ENCODE assay signal across 8 cellular contexts in the genomic region with DNA sequence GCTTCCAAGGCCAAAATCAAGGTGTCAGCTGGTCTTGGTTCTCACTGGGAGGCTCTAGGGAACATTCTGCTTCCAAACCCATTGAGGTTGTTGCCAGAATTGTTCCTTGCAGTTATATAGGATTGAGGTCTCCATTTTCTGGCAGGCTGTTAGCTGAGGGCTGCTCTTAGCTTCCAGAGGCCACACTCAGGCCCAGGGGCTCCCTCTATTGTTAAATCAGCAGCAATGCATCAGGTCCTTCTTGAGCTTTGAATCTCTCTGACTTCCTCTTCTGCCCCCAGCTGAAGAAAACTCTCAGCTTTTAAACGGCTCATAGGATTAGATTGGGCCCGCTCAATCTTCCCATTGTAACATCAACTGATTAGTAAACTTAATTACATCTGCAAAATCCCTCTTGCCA. TPM values are rescaled to one million over a fixed set of nuclear protein-coding genes. Genes with fewer than 3 reads are reported as not detected.
A peak's percentile ranks its signal among the peaks of the same experiment; 100 is the strongest.
DNase-seq lines count a peak whose midpoint lies in the region; ATAC-seq, FAIRE-seq and TF ChIP-seq lines count a peak whose summit lies in the region.

No MANE protein-coding gene starts in this region.

- TF ChIP-seq POLR2A in Peyer's patch (IDR thresholded peaks at IDR 0.05): no peak

- H3K4me2 ChIP-seq in astrocyte (ENCODE audit: low read length): no peak overlapping the region

- H4K20me1 ChIP-seq in astrocyte (ENCODE audit: insufficient read depth, low read length): no peaks in the 10 kb centered on the region

- no peaks in the 10 kb centered on the region for H3K9me3 ChIP-seq in CD4-positive, alpha-beta memory T cell (ENCODE audit: control insufficient read depth in 1 of 2, low read length in 2 of 2)
- no peaks in the 10 kb centered on the region for H3K9me3 ChIP-seq in Peyer's patch
- no peaks in the 10 kb centered on the region for H3K9me3 ChIP-seq in astrocyte (ENCODE audit: insufficient read depth, low read depth, low read length)

- peaks cover 8% of the 10 kb centered on the region for H3K4me1 ChIP-seq in CD4-positive, alpha-beta memory T cell (ENCODE audit: insufficient read depth, low read length)
- H3K4me1 ChIP-seq in Peyer's patch (no peaks in the 10 kb centered on the region), astrocyte (ENCODE audit: insufficient read depth, low read length) (no peaks in the 10 kb centered on the region)

- H3K36me3 Mint-ChIP-seq in CD4-positive, alpha-beta memory T cell: no peaks in the 10 kb centered on the region
- H3K36me3 Mint-ChIP-seq in astrocyte (ENCODE audit: low read depth, unreplicated experiment): no peaks in the 10 kb centered on the region

- peaks cover 5 to 8% (median 8%) of the 10 kb centered on the region in 4 donors for H3K4me1 Mint-ChIP-seq in CD4-positive, alpha-beta memory T cell
- no peaks in the 10 kb centered on the region for H3K4me1 Mint-ChIP-seq in astrocyte (ENCODE audit: low read depth, unreplicated experiment)

- TF ChIP-seq CTCF in Peyer's patch (IDR thresholded peaks at IDR 0.05) (peak in 4 of 6 experiments; percentile 27 to 37 (median 32)), astrocyte (IDR thresholded peaks at IDR 0.05; ENCODE audit: insufficient read depth, low read depth, low read length) (peak; percentile 66)

- FAIRE-seq in astrocyte (lab: Jason Lieb, UNC) (no peak), urothelium cell line (lab: Jason Lieb, UNC) (no peak)

- H3K79me2 ChIP-seq in astrocyte (ENCODE audit: insufficient read depth, low read length): no peaks in the 10 kb centered on the region

- peak in 4 of 5 donors; percentile 21 to 34 (median 26) for DNase-seq in CD4-positive, alpha-beta memory T cell
- peak; percentile 47 for DNase-seq in HuH-7.5 (ENCODE audit: low spot score)
- DNase-seq in Peyer's patch: no peak
- peak; percentile 19 for DNase-seq in astrocyte (ENCODE audit: low read depth)
- no peak for DNase-seq in left lobe of liver (ENCODE audit: low spot score)
- DNase-seq in urothelium cell line (ENCODE audit: low spot score): peak; percentile 56
- DNase-seq in effector CD8-positive, alpha-beta T cell (lab: John Stamatoyannopoulos, UW): no peak

- no peaks in the 10 kb centered on the region for H3K36me3 ChIP-seq in CD4-positive, alpha-beta memory T cell (ENCODE audit: insufficient read depth, low read length)
- no peaks in the 10 kb centered on the region for H3K36me3 ChIP-seq in Peyer's patch
- H3K36me3 ChIP-seq in astrocyte (ENCODE audit: insufficient read depth, low read length): no peaks in the 10 kb centered on the region

- no peak overlapping the region for H3K27ac ChIP-seq in CD4-positive, alpha-beta memory T cell (ENCODE audit: low read depth, low read length)
- H3K27ac ChIP-seq in Peyer's patch: no peak overlapping the region
- no peak overlapping the region for H3K27ac ChIP-seq in astrocyte (ENCODE audit: low read depth, low read length)

- no peak overlapping the region for H2AFZ ChIP-seq in astrocyte (ENCODE audit: low read depth, low read length)

- H3K27me3 Mint-ChIP-seq in CD4-positive, alpha-beta memory T cell: peaks cover 3 to 4% of the 10 kb centered on the region in 2 donors
- H3K27me3 Mint-ChIP-seq in astrocyte (ENCODE audit: low read depth, unreplicated experiment): peaks cover 14% of the 10 kb centered on the region

- H3K27ac Mint-ChIP-seq in CD4-positive, alpha-beta memory T cell: no peak overlapping the region
- H3K27ac Mint-ChIP-seq in astrocyte (ENCODE audit: unreplicated experiment): no peak overlapping the region

- no peak overlapping the region for H3K9ac ChIP-seq in astrocyte (ENCODE audit: low read length)

- no peak overlapping the region for H3K4me3 Mint-ChIP-seq in CD4-positive, alpha-beta memory T cell
- no peak overlapping the region for H3K4me3 Mint-ChIP-seq in astrocyte (ENCODE audit: unreplicated experiment)

- intact Hi-C loops in CD4-positive, alpha-beta memory T cell (cut with micrococcal nuclease): no loop called here

- POLR2A ChIA-PET in CD4-positive, alpha-beta memory T cell (lab: Charles Lee; ENCODE audit: partially characterized antibody): interaction anchor here (0.9 kb wide), 1 partner anchor 41 kb away, joined by 4 read pairs; a partner anchor contains a TSS

- ATAC-seq in GM18519 (IDR thresholded peaks at IDR 0.05; ENCODE audit: low FRiP score, unreplicated experiment) (peak; percentile 59), left lobe of liver (peak; percentile 69)

- no peak overlapping the region for H3K4me3 ChIP-seq in CD4-positive, alpha-beta memory T cell (ENCODE audit: low read length in 2 of 2)
- H3K4me3 ChIP-seq in Peyer's patch: no peak overlapping the region
- H3K4me3 ChIP-seq in astrocyte (ENCODE audit: insufficient read depth, low read depth, low read length): no peak overlapping the region

- H3K9me3 Mint-ChIP-seq in CD4-positive, alpha-beta memory T cell: peaks cover 0 to 1% (median 0%) of the 10 kb centered on the region in 8 donors
- no peaks in the 10 kb centered on the region for H3K9me3 Mint-ChIP-seq in astrocyte (ENCODE audit: unreplicated experiment)

- CTCF ChIA-PET in CD4-positive, alpha-beta memory T cell (lab: Charles Lee; ENCODE audit: partially characterized antibody): interaction anchor here (0.7 to 12.1 kb wide), 21 partner anchors 8 to 1742 kb away, joined by 3 to 193 read pairs (median 4); no protein-coding TSS in a partner anchor

- no peaks in the 10 kb centered on the region for H3K27me3 ChIP-seq in CD4-positive, alpha-beta memory T cell (ENCODE audit: insufficient read depth, low read length)
- no peaks in the 10 kb centered on the region for H3K27me3 ChIP-seq in Peyer's patch
- H3K27me3 ChIP-seq in astrocyte (ENCODE audit: insufficient read depth, low read length): peaks cover 13% of the 10 kb centered on the region

RNA-seq across cellular contexts. Expression of a gene that starts 39.3 kb away (rescaled TPM):
- not detected for total RNA-seq in CD4-positive, alpha-beta memory T cell
- polyA plus RNA-seq in CD4-positive, alpha-beta memory T cell: not detected
- total RNA-seq in Peyer's patch: not detected
- total RNA-seq in astrocyte: not detected in 2 replicates
- not detected for total RNA-seq in left lobe of liver

RNA-seq across cellular contexts. Expression of a gene that starts 41.0 kb away (rescaled TPM):
- 100 to 1,000 TPM; 809 to 852 TPM for total RNA-seq in CD4-positive, alpha-beta memory T cell
- polyA plus RNA-seq in CD4-positive, alpha-beta memory T cell: 1,000 to 10,000 TPM; 1,622 to 1,778 TPM
- total RNA-seq in Peyer's patch: 1,000 to 10,000 TPM in 1 of 4 donors, 100 to 1,000 TPM in 3; 459 to 1,091 (median 728) TPM
- 1,391 and 1,502 TPM in 2 replicates for total RNA-seq in astrocyte
- 357 TPM for total RNA-seq in left lobe of liver

Comparison
In these comparisons a context has a peak if more than half of its experiments do, and no peak if none do; other contexts are left out.
1. DNase-seq: peak in CD4-positive, alpha-beta memory T cell (4 of 5), HuH-7.5 (single experiment), astrocyte (single experiment) and urothelium cell line (single experiment); none in Peyer's patch (0 of 3), left lobe of liver (single experiment) and effector CD8-positive, alpha-beta T cell (single experiment).